12 cellular contexts compared by ENCODE assay signal in genomic region chr7:116569737-116570136, GRCh38. TPM values are rescaled to one million over a fixed set of nuclear protein-coding genes. Genes with fewer than 3 reads are reported as not detected.
DNase-seq lines count a peak whose midpoint lies in the region; ATAC-seq and TF ChIP-seq lines count a peak whose summit lies in the region.
"Had no signal": no experiment of that assay in that cellular context is flagged by ENCODE, and none has a peak within 500 bp of the region (broad histone marks: within the 10 kb centered on the region; RNA-seq: fewer than 3 reads in every experiment).

No MANE protein-coding gene starts in this region.

- H3K4me3 ChIP-seq in epithelial cell of esophagus (ENCODE audit: low read length) (no peak overlapping the region), skeletal muscle cell (ENCODE audit: low read depth, low read length) (no peak overlapping the region)
- H3K4me3 ChIP-seq: PC-9, thoracic aorta had no signal

- no peaks in the 10 kb centered on the region for H3K4me1 Mint-ChIP-seq in CD4-positive, alpha-beta T cell (ENCODE audit: low read depth)
- H3K4me1 Mint-ChIP-seq: naive thymus-derived CD4-positive, alpha-beta T cell had no signal

- H3K27ac Mint-ChIP-seq in CD4-positive, alpha-beta T cell: no peak overlapping the region
- H3K27ac Mint-ChIP-seq: naive thymus-derived CD4-positive, alpha-beta T cell had no signal

- DNase-seq in ELR (ENCODE audit: low read depth) (peak; percentile 96), RPMI7951 (ENCODE audit: low read depth) (peak; percentile 96), epithelial cell of esophagus (ENCODE audit: low read depth) (peak; percentile 95), skeletal muscle cell (ENCODE audit: low read depth) (peak; percentile 90), CD1c-positive myeloid dendritic cell (ENCODE audit: extremely low spot score) (no peak), NCI-H524 (lab: John Stamatoyannopoulos, UW) (no peak), cerebellar nuclear complex (lab: John Stamatoyannopoulos, UW) (no peak)
- no peak for DNase-seq in CD4-positive, alpha-beta T cell
- DNase-seq: naive thymus-derived CD4-positive, alpha-beta T cell; NCI-H1048; PC-9 had no signal

- intact Hi-C loops in CD4-positive, alpha-beta T cell (cut with DNase I, micrococcal nuclease): no loop called here

- no peaks in the 10 kb centered on the region for H3K36me3 Mint-ChIP-seq in CD4-positive, alpha-beta T cell (ENCODE audit: low read depth)
- H3K36me3 Mint-ChIP-seq: naive thymus-derived CD4-positive, alpha-beta T cell had no signal

- H3K9me3 ChIP-seq in CD4-positive, alpha-beta T cell (ENCODE audit: control insufficient read depth, low read length): no peaks in the 10 kb centered on the region
- H3K9me3 ChIP-seq: thoracic aorta had no signal

- no peak overlapping the region for H3K27ac ChIP-seq in CD4-positive, alpha-beta T cell (ENCODE audit: low read depth, low read length)
- H3K27ac ChIP-seq: PC-9 had no signal

- H3K4me3 Mint-ChIP-seq in CD4-positive, alpha-beta T cell: no peak overlapping the region
- H3K4me3 Mint-ChIP-seq: naive thymus-derived CD4-positive, alpha-beta T cell had no signal

- H3K27me3 Mint-ChIP-seq in CD4-positive, alpha-beta T cell: peaks cover 27% of the 10 kb centered on the region

- H3K27me3 ChIP-seq in CD4-positive, alpha-beta T cell (ENCODE audit: control insufficient read depth, insufficient read depth, low read length): peaks cover 8% of the 10 kb centered on the region

- POLR2A ChIA-PET in CD4-positive, alpha-beta T cell (lab: Charles Lee): no interaction called here

- TF ChIP-seq CTCF in epithelial cell of esophagus (IDR thresholded peaks at IDR 0.05; ENCODE audit: insufficient read depth, low read depth, low read length, missing control alignments): no peak
- TF ChIP-seq CTCF in CD4-positive, alpha-beta T cell (IDR thresholded peaks at IDR 0.05): no peak

- no peak for ATAC-seq in CD4-positive, alpha-beta T cell (ENCODE audit: poor library complexity)
- ATAC-seq: naive thymus-derived CD4-positive, alpha-beta T cell had no signal

- CTCF ChIA-PET in CD4-positive, alpha-beta T cell (lab: Charles Lee): no interaction called here

- no peaks in the 10 kb centered on the region for H3K9me3 Mint-ChIP-seq in CD4-positive, alpha-beta T cell
- H3K9me3 Mint-ChIP-seq: naive thymus-derived CD4-positive, alpha-beta T cell had no signal

RNA-seq across cellular contexts. Expression of gene CAV1, which starts 44.9 kb away (rescaled TPM):
- total RNA-seq in RPMI7951 (2014; rRNA removed; shearing (Covaris generic)): 250 and 313 TPM in 2 replicates
- not detected for total RNA-seq in CD4-positive, alpha-beta T cell

Comparison
In these comparisons a context has a peak if more than half of its experiments do, and no peak if none do; other contexts are left out.
1. DNase-seq: peak in ELR (single experiment), RPMI7951 (single experiment), epithelial cell of esophagus (single experiment) and skeletal muscle cell (single experiment); none in CD4-positive, alpha-beta T cell (0 of 10), CD1c-positive myeloid dendritic cell (single experiment), NCI-H524 (0 of 2) and cerebellar nuclear complex (0 of 2).
2. RNA of gene CAV1, which starts 44.9 kb away (total RNA-seq): 250 to 313 TPM in RPMI7951; not detected in CD4-positive, alpha-beta T cell; every median in the first group is over 100 times any median in the second.